33 cellular contexts compared by ENCODE assay signal in the genomic region with DNA sequence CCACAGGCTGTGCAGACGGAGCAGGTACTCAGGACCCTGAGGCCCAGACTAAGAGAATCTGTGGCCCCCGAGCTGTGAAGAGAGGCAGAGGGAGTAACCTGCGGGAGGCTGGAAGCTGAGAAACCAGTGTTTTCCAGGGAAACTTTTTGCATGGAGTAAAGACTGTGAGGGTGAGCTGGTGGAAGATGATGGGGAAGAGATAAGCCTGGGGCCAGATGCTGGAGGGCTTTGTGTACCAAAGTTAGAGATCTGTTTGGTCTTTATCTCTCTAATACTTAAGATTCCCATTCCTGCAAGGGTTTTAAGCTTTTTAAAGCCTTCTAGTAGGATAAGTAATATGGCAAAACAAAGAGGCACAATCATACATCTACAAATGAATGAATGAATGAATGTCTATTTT.
"Had no signal": no experiment of that assay in that cellular context is flagged by ENCODE, and none has a peak within 500 bp of the region (broad histone marks: within the 10 kb centered on the region; RNA-seq: fewer than 3 reads in every experiment).

No MANE protein-coding gene starts in this region.

- H3K27ac ChIP-seq: ascending aorta, breast epithelium, cardiac muscle cell, coronary artery, dorsolateral prefrontal cortex, esophagus muscularis mucosa, foreskin keratinocyte, gastrocnemius medialis, heart left ventricle had no signal

- H3K27me3 Mint-ChIP-seq: activated CD4-positive, alpha-beta memory T cell treated with anti-CD3 and anti-CD28 coated beads, Interleukin-2, amount 10 ng/mL, durations not matched to agents 7 days and 5 days; activated CD4-positive, alpha-beta T cell treated with anti-CD3 and anti-CD28 coated beads, Interleukin-2, amount 10 ng/mL, durations not matched to agents 7 days and 5 days; activated naive CD8-positive, alpha-beta T cell; activated T-cell treated with anti-CD3 and anti-CD28 coated beads, Interleukin-2, amount 50 U/mL, for 24 hours; brain; dendritic cell treated with granulocyte-macrophage colony-stimulating factor and Interleukin-4, amounts not matched to agents 40 ng/mL and 50 ng/mL, for 4 days had no signal

- H3K27me3 ChIP-seq: ascending aorta, breast epithelium, cardiac muscle cell, dorsolateral prefrontal cortex, esophagus muscularis mucosa, foreskin keratinocyte, gastrocnemius medialis, heart left ventricle had no signal

- DNase-seq: activated CD4-positive, alpha-beta memory T cell treated with anti-CD3 and anti-CD28 coated beads, Interleukin-2, amount 10 ng/mL, durations not matched to agents 7 days and 5 days; activated CD4-positive, alpha-beta T cell treated with anti-CD3 and anti-CD28 coated beads for 1 hour; activated CD4-positive, alpha-beta T cell treated with anti-CD3 and anti-CD28 coated beads for 4 hours; activated CD4-positive, alpha-beta T cell treated with anti-CD3 and anti-CD28 coated beads, Interleukin-2, amount 10 ng/mL, durations not matched to agents 7 days and 5 days; activated CD4-positive, alpha-beta T cell treated with anti-CD3 and anti-CD28 coated beads, Interleukin-2, amount 50 U/mL, for 4 hours; activated CD8-positive, alpha-beta memory T cell treated with anti-CD3 and anti-CD28 coated beads, Interleukin-2, amount 50 U/mL, for 48 hours; activated effector memory CD4-positive, alpha-beta T cell treated with Interleukin-2 at 50 U/mL for 16 hours; activated gamma-delta T cell treated with Interleukin-2 at 50 U/mL for 16 hours; activated naive CD4-positive, alpha-beta T cell treated with anti-CD3 and anti-CD28 coated beads, Interleukin-2, amount 50 U/mL, for 16 hours; activated naive CD4-positive, alpha-beta T cell treated with Interleukin-2 at 50 U/mL for 16 hours; activated T-cell treated with anti-CD3 and anti-CD28 coated beads for 4 hours; activated T-cell treated with anti-CD3 and anti-CD28 coated beads, Interleukin-2, amount 50 U/mL, for 24 hours; amygdala; central memory CD4-positive, alpha-beta T cell; cerebellar nuclear complex; dorsolateral prefrontal cortex; effector memory CD4-positive, alpha-beta T cell; erythroblast; foreskin keratinocyte; gastrocnemius medialis; glutamatergic neuron; heart left ventricle; T-helper 2 cell had no signal

- H3K36me3 ChIP-seq: ascending aorta, breast epithelium, cardiac muscle cell, esophagus muscularis mucosa, gastrocnemius medialis, heart left ventricle had no signal

- H3K4me3 Mint-ChIP-seq: activated CD4-positive, alpha-beta memory T cell treated with anti-CD3 and anti-CD28 coated beads, Interleukin-2, amount 10 ng/mL, durations not matched to agents 7 days and 5 days; activated CD4-positive, alpha-beta T cell treated with anti-CD3 and anti-CD28 coated beads, Interleukin-2, amount 10 ng/mL, durations not matched to agents 7 days and 5 days; activated naive CD8-positive, alpha-beta T cell; activated T-cell treated with anti-CD3 and anti-CD28 coated beads, Interleukin-2, amount 50 U/mL, for 24 hours; activated T-helper 17 cell treated with anti-CD3 and anti-CD28 coated beads, Interleukin-2, amount 50 U/mL, for 72 hours; brain; dendritic cell treated with granulocyte-macrophage colony-stimulating factor and Interleukin-4, amounts not matched to agents 40 ng/mL and 50 ng/mL, for 4 days; WTC11 had no signal

- H3K4me1 ChIP-seq: ascending aorta, breast epithelium, foreskin keratinocyte, gastrocnemius medialis, heart left ventricle had no signal

- H3K9me3 ChIP-seq: ascending aorta, breast epithelium, esophagus muscularis mucosa, gastrocnemius medialis, heart left ventricle had no signal

- ATAC-seq: activated T-helper 17 cell treated with anti-CD3 and anti-CD28 coated beads, Interleukin-2, amount 50 U/mL, for 72 hours; foreskin keratinocyte; gastrocnemius medialis; heart left ventricle; WTC11 had no signal

- H3K36me3 Mint-ChIP-seq: brain, WTC11 had no signal

- H3K4me1 Mint-ChIP-seq: activated T-helper 17 cell treated with anti-CD3 and anti-CD28 coated beads, Interleukin-2, amount 50 U/mL, for 72 hours had no signal

- H3K9me3 Mint-ChIP-seq: activated CD4-positive, alpha-beta memory T cell treated with anti-CD3 and anti-CD28 coated beads, Interleukin-2, amount 10 ng/mL, durations not matched to agents 7 days and 5 days; activated CD4-positive, alpha-beta T cell treated with anti-CD3 and anti-CD28 coated beads, Interleukin-2, amount 10 ng/mL, durations not matched to agents 7 days and 5 days; activated T-cell treated with anti-CD3 and anti-CD28 coated beads, Interleukin-2, amount 50 U/mL, for 24 hours; activated T-helper 17 cell treated with anti-CD3 and anti-CD28 coated beads, Interleukin-2, amount 50 U/mL, for 72 hours; brain; dendritic cell treated with granulocyte-macrophage colony-stimulating factor and Interleukin-4, amounts not matched to agents 40 ng/mL and 50 ng/mL, for 4 days; WTC11 had no signal

- H3K4me3 ChIP-seq: ascending aorta, breast epithelium, cardiac muscle cell, coronary artery, dorsolateral prefrontal cortex, esophagus muscularis mucosa, gastrocnemius medialis, heart left ventricle had no signal

- H3K27ac Mint-ChIP-seq: activated CD4-positive, alpha-beta memory T cell treated with anti-CD3 and anti-CD28 coated beads, Interleukin-2, amount 10 ng/mL, durations not matched to agents 7 days and 5 days; activated CD4-positive, alpha-beta T cell treated with anti-CD3 and anti-CD28 coated beads, Interleukin-2, amount 10 ng/mL, durations not matched to agents 7 days and 5 days; activated naive CD8-positive, alpha-beta T cell; activated T-cell treated with anti-CD3 and anti-CD28 coated beads, Interleukin-2, amount 50 U/mL, for 24 hours; activated T-helper 17 cell treated with anti-CD3 and anti-CD28 coated beads, Interleukin-2, amount 50 U/mL, for 72 hours; brain; dendritic cell treated with granulocyte-macrophage colony-stimulating factor and Interleukin-4, amounts not matched to agents 40 ng/mL and 50 ng/mL, for 4 days; WTC11 had no signal
